Comparison of ENCODE assay signal across 8 cellular contexts in the genomic region with DNA sequence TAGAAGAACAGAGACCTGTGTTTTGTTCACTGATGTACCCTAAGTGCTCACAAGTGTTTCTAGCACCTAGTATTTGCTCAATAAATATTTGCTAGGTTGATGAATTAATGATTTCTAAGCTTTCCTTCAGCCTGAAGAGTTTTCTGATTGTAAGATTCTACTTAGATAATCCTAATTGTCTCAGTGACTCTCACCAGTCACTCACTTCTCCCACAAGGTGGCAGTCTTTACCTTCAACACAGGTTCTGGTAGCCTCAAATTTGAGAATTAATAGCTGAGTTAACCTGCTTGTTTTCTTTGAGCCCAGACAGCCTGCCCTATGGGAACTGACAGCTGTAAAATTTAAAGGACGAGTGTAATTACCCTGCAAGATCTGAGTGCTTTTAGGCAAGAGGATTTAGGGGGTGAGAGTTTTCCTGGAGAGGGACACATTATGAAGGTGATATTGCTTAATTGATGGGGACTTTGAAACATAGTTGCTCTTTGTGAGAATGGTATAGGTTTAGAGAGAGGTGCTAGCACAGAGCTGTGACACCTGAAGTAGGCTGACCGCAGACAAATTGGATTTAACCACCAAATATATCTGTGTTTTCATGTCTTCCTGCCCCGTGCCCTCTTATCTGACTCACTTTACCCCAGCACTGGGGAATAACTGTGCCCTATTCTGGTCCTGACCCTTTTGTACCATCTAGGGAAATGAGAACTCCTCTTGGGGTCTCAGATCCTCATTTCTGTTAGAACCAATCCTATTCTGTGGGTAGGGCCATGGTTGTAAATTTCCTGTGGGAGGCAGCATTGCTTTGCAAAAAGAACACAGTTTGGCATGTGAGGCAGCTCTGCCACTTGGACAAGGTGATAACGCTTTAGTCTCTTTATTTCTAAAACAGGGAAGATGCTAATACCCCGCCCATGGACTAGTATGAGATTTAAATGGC. TPM values are rescaled to one million over a fixed set of nuclear protein-coding genes. Genes with fewer than 3 reads are reported as not detected.
DNase-seq lines count a peak whose midpoint lies in the region; ATAC-seq, FAIRE-seq and TF ChIP-seq lines count a peak whose summit lies in the region.

No MANE protein-coding gene starts in this region.

- peak; percentile 48 for ATAC-seq in GM18498 (IDR thresholded peaks at IDR 0.05; ENCODE audit: unreplicated experiment)
- peak; percentile 41 for ATAC-seq in HG02943 (IDR thresholded peaks at IDR 0.05; ENCODE audit: low read depth, unreplicated experiment)
- peak; percentile 50 to 51 for ATAC-seq in activated CD4-positive, CD25-positive, alpha-beta regulatory T cell treated with anti-CD3 and anti-CD28 coated beads, Interleukin-2, amount 50 U/mL, for 24 hours

- H3K9me2 ChIP-seq in neural cell (ENCODE audit: insufficient read depth, low read length): no peaks in the 10 kb centered on the region

- H3K4me2 ChIP-seq in BLaER1 (peak overlapping the region; percentile 31), fibroblast of lung (ENCODE audit: extremely low read depth, insufficient read depth, low read length) (no peak overlapping the region), neural cell (ENCODE audit: low read length) (no peak overlapping the region)

- TF ChIP-seq RAD21 in neural cell (conservative IDR thresholded peaks at IDR 0.05): peak; percentile 79

- H3K27me3 ChIP-seq in BLaER1 (no peaks in the 10 kb centered on the region), fibroblast of lung (ENCODE audit: control insufficient read depth, insufficient read depth, low read length) (no peaks in the 10 kb centered on the region), neural cell (ENCODE audit: insufficient read depth, low read depth, low read length) (no peaks in the 10 kb centered on the region)

- H3K4me3 ChIP-seq in BLaER1: no peak overlapping the region
- H3K4me3 ChIP-seq in fibroblast of lung (replicated peaks in 1 of 4; ENCODE audit: control extremely low read depth in 1 of 4, insufficient read depth in 1 of 4, low read depth in 3 of 4, low read length in 4 of 4): no peak overlapping the region
- H3K4me3 ChIP-seq in neural cell (ENCODE audit: low read length): no peak overlapping the region

- TF ChIP-seq CTCF in fibroblast of lung (conservative IDR thresholded peaks at IDR 0.05 in 1 of 2, IDR thresholded peaks at IDR 0.05 in 1 of 2; ENCODE audit: low read depth in 1 of 2, low read length in 2 of 2): peak; percentile 70 to 81
- TF ChIP-seq CTCF in neural cell (IDR thresholded peaks at IDR 0.05; ENCODE audit: poor library complexity, severe bottlenecking): peak; percentile 77

- no peaks in the 10 kb centered on the region for H3F3A ChIP-seq in neural cell (ENCODE audit: insufficient read depth, low read length, poor library complexity, severe bottlenecking)

- H3K4me1 ChIP-seq in BLaER1 (peaks cover 91% of the 10 kb centered on the region), fibroblast of lung (ENCODE audit: control insufficient read depth, extremely low read depth, insufficient read depth, low read length) (no peaks in the 10 kb centered on the region)

- H3K27ac ChIP-seq in BLaER1 (no peak overlapping the region), fibroblast of lung (ENCODE audit: insufficient read depth, low read length) (no peak overlapping the region), neural cell (ENCODE audit: low read length) (no peak overlapping the region)

- no peak for TF ChIP-seq EP300 in neural cell (conservative IDR thresholded peaks at IDR 0.05; ENCODE audit: poor library complexity, severe bottlenecking)

- H2AFZ ChIP-seq in fibroblast of lung (ENCODE audit: low read length) (no peak overlapping the region), neural cell (ENCODE audit: low read depth, low read length) (no peak overlapping the region)

- H3K9me3 ChIP-seq in BLaER1: peaks cover 26% of the 10 kb centered on the region
- H3K9me3 ChIP-seq in fibroblast of lung (ENCODE audit: control insufficient read depth, insufficient read depth, low read depth, low read length): no peaks in the 10 kb centered on the region
- no peaks in the 10 kb centered on the region for H3K9me3 ChIP-seq in neural cell (ENCODE audit: low read length)

- H3K36me3 ChIP-seq in BLaER1 (peaks cover 40% of the 10 kb centered on the region), fibroblast of lung (ENCODE audit: control insufficient read depth, insufficient read depth, low read length) (no peaks in the 10 kb centered on the region), neural cell (ENCODE audit: insufficient read depth, low read length) (no peaks in the 10 kb centered on the region)

- peak; percentile 10 for DNase-seq in NCI-H226
- peak; percentile 53 to 70 for DNase-seq in fibroblast of lung (ENCODE audit: low read depth in 2 of 2)
- DNase-seq in frontal cortex (ENCODE audit: low spot score in 2 of 2): no peak

- H4K20me1 ChIP-seq in BLaER1 (peaks cover 57% of the 10 kb centered on the region; the same call in 1 of the 2 replicates), fibroblast of lung (ENCODE audit: control insufficient read depth, extremely low read depth, insufficient read depth, low read length) (no peaks in the 10 kb centered on the region), neural cell (ENCODE audit: insufficient read depth) (no peaks in the 10 kb centered on the region)

- FAIRE-seq in frontal cortex (lab: Jason Lieb, UNC): no peak

- H3K79me2 ChIP-seq in fibroblast of lung (ENCODE audit: control insufficient read depth, insufficient read depth, low read length) (no peaks in the 10 kb centered on the region), neural cell (replicated peaks; ENCODE audit: insufficient read depth, low read length) (no peaks in the 10 kb centered on the region)

- H3K9ac ChIP-seq in BLaER1 (no peak overlapping the region), fibroblast of lung (ENCODE audit: insufficient read depth, low read length) (no peak overlapping the region), neural cell (ENCODE audit: low read length) (no peak overlapping the region)

TF ChIP-seq in neural cell, 6 proteins besides CTCF, POLR2A, EP300 and RAD21:
- TF ChIP-seq MXI1 (conservative IDR thresholded peaks at IDR 0.05; ENCODE audit: poor library complexity, severe bottlenecking): no peak
- TF ChIP-seq SMC3 (conservative IDR thresholded peaks at IDR 0.05; ENCODE audit: poor library complexity): peak; percentile 80

RNA-seq across cellular contexts. Expression of a gene that starts 27.7 kb away (rescaled TPM):
- total RNA-seq in fibroblast of lung (under 0.01 TPM in 1 of 2 replicates, not detected in the other), frontal cortex (1.6 TPM)
- polyA plus RNA-seq in fibroblast of lung (0.02 TPM in 1 of 2 replicates, not detected in the other), neural cell (0.21 TPM in 1 of 2 replicates, not detected in the other)
- not detected in 2 replicates for polyA plus RNA-seq in fibroblast of lung (2012)
- polyA minus RNA-seq in fibroblast of lung (ENCODE audit: low replicate concordance) (not detected in 2 replicates), neural cell (0.23 TPM in 1 of 2 replicates, not detected in the other)

Comparison
In these comparisons a context has a peak if more than half of its experiments do, and no peak if none do; other contexts are left out.
1. DNase-seq: peak in NCI-H226 (single experiment) and fibroblast of lung (2 of 2); none in frontal cortex (0 of 2).
2. Peak in every context shown above with its lines, with median percentiles within 50 percentile points of each other: ATAC-seq.